In genomic region chr13:45662903-45663302, GRCh38 we compare ENCODE assay signal across 15 cellular contexts. TPM values are rescaled to one million over a fixed set of nuclear protein-coding genes. Genes with fewer than 3 reads are reported as not detected.
"Had no signal": no experiment of that assay in that cellular context is flagged by ENCODE, and none has a peak within 500 bp of the region (broad histone marks: within the 10 kb centered on the region; RNA-seq: fewer than 3 reads in every experiment).

No MANE protein-coding gene starts in this region.

RNA-seq across cellular contexts. Expression of gene CBY2, which starts 39.2 kb away (rescaled TPM):
- total RNA-seq: stomach, subcutaneous adipose tissue, temporal lobe, thoracic aorta, tibial nerve, transverse colon, upper lobe of left lung, upper lobe of right lung, ureter, uterus, vagina had no signal
- polyA plus RNA-seq: stomach, urinary bladder had no signal

RNA-seq across cellular contexts. Expression of gene ERICH6B, which starts 47.4 kb away (rescaled TPM):
- total RNA-seq: stomach, subcutaneous adipose tissue, suprapubic skin, thoracic aorta, thyroid gland, tibial nerve, transverse colon, upper lobe of left lung, upper lobe of right lung, ureter, urinary bladder, uterus, vagina had no signal
- polyA plus RNA-seq: stomach, thymus, urinary bladder had no signal
